32 cellular contexts compared by ENCODE assay signal in genomic region chr22:37065149-37065548, GRCh38. TPM values are rescaled to one million over a fixed set of nuclear protein-coding genes. Genes with fewer than 3 reads are reported as not detected.
"Had no signal": no experiment of that assay in that cellular context is flagged by ENCODE, and none has a peak within 500 bp of the region (broad histone marks: within the 10 kb centered on the region; RNA-seq: fewer than 3 reads in every experiment).

No MANE protein-coding gene starts in this region.

- H3K4me3 ChIP-seq: left lung, lower lobe of right lung, psoas muscle, right lobe of liver, suprapubic skin, thoracic aorta, tibial artery, upper lobe of right lung had no signal

- H3K4me3 Mint-ChIP-seq: naive thymus-derived CD8-positive, alpha-beta T cell; nephron; neural crest cell; stimulated activated naive CD8-positive, alpha-beta T cell treated with anti-CD3 and anti-CD28 coated beads, Interleukin-15, Interleukin-2, amounts not matched to agents 100 ng/mL and 50 ng/mL, for 24 hours had no signal

- H3K9ac ChIP-seq: parathyroid adenoma had no signal

- DNase-seq: hippocampal formation; kidney glomerular epithelial cell; left cardiac atrium; lower lobe of right lung; mammary epithelial cell; mesenchymal stem cell; naive thymus-derived CD8-positive, alpha-beta T cell; occipital lobe; psoas muscle; right lobe of liver; stimulated activated CD4-positive, alpha-beta T cell treated with anti-CD3 and anti-CD28 coated beads, Interleukin-12 subunit alpha, Interleukin-12 subunit beta, amount 100 ng/mL, for 4 hours; stimulated activated CD4-positive, alpha-beta T cell treated with anti-CD3 and anti-CD28 coated beads, Interleukin-15, amount 100 ng/mL, for 24 hours; stimulated activated CD4-positive, alpha-beta T cell treated with anti-CD3 and anti-CD28 coated beads, Interleukin-2, amount 100 ng/mL, for 24 hours; stimulated activated CD4-positive, alpha-beta T cell treated with anti-CD3 and anti-CD28 coated beads, Interleukin-4, amount 100 ng/mL, for 1 hour; stimulated activated naive CD4-positive, alpha-beta T cell; tibial artery; trophoblast cell; upper lobe of right lung had no signal

- H3K4me1 Mint-ChIP-seq: nephron, neural crest cell had no signal

- H3K9me3 ChIP-seq: left lung, lower lobe of right lung, neutrophil, psoas muscle, right lobe of liver, suprapubic skin, thoracic aorta, tibial artery, upper lobe of right lung had no signal

- H3K27ac Mint-ChIP-seq: nephron; stimulated activated naive CD8-positive, alpha-beta T cell treated with anti-CD3 and anti-CD28 coated beads, Interleukin-15, Interleukin-2, amounts not matched to agents 100 ng/mL and 50 ng/mL, for 24 hours had no signal

- ATAC-seq: left cardiac atrium; left lung; lower lobe of right lung; naive thymus-derived CD8-positive, alpha-beta T cell; psoas muscle; right lobe of liver; upper lobe of right lung had no signal

- H3K27ac ChIP-seq: left lung, lower lobe of right lung, neutrophil, parathyroid adenoma, psoas muscle, right lobe of liver, suprapubic skin, thoracic aorta, tibial artery, upper lobe of right lung had no signal

- H2AFZ ChIP-seq: parathyroid adenoma had no signal

- H3K27me3 ChIP-seq: right lobe of liver had no signal

- H3K36me3 ChIP-seq: neutrophil, right lobe of liver, upper lobe of right lung had no signal

- FAIRE-seq: keratinocyte, urothelium cell line had no signal

- H3K4me1 ChIP-seq: left lung, lower lobe of right lung, parathyroid adenoma, psoas muscle, right lobe of liver, tibial artery, upper lobe of right lung had no signal

RNA-seq across cellular contexts. Expression of gene TMPRSS6, which starts 44.4 kb away (rescaled TPM):
- total RNA-seq: left cardiac atrium, mammary epithelial cell, neural crest cell, occipital lobe, osteocyte, posterior vena cava, psoas muscle, skeletal muscle tissue, subcutaneous adipose tissue, thoracic aorta had no signal
- polyA plus RNA-seq: keratinocyte, mammary epithelial cell, psoas muscle had no signal

RNA-seq across cellular contexts. Expression of gene TST, which starts 45.9 kb away (rescaled TPM):
- total RNA-seq: naive thymus-derived CD8-positive, alpha-beta T cell had no signal
